16 cellular contexts compared by ENCODE assay signal in genomic region chr19:34368338-34368737, GRCh38. TPM values are rescaled to one million over a fixed set of nuclear protein-coding genes. Genes with fewer than 3 reads are reported as not detected.
DNase-seq lines count a peak whose midpoint lies in the region; ATAC-seq and TF ChIP-seq lines count a peak whose summit lies in the region.
"Had no signal": no experiment of that assay in that cellular context is flagged by ENCODE, and none has a peak within 500 bp of the region (broad histone marks: within the 10 kb centered on the region; RNA-seq: fewer than 3 reads in every experiment).

No MANE protein-coding gene starts in this region.

- peak overlapping the region; percentile 22 for H3K4me3 Mint-ChIP-seq in activated CD8-positive, alpha-beta memory T cell treated with anti-CD3 and anti-CD28 coated beads, Interleukin-2, amount 10 ng/mL, durations not matched to agents 7 days and 5 days
- peak overlapping the region; percentile 38 for H3K4me3 Mint-ChIP-seq in activated B cell treated with CpG ODN at 0.5 μM for 24 hours
- peak overlapping the region; percentile 77 to 79 (median 78) for H3K4me3 Mint-ChIP-seq in nephron

- POLR2A ChIA-PET in activated B cell treated with CpG ODN at 0.5 μM for 24 hours (lab: Charles Lee), result no interaction called here

- H3K27ac ChIP-seq in C4-2B, result peak overlapping the region; percentile 98
- H3K27ac ChIP-seq: ovary, thyroid gland had no signal

- H3K27me3 Mint-ChIP-seq in activated CD8-positive, alpha-beta memory T cell treated with anti-CD3 and anti-CD28 coated beads, Interleukin-2, amount 10 ng/mL, durations not matched to agents 7 days and 5 days, result no peaks in the 10 kb centered on the region
- H3K27me3 Mint-ChIP-seq in activated B cell treated with CpG ODN at 0.5 μM for 24 hours (no peaks in the 10 kb centered on the region), nephron (ENCODE audit: low read depth) (peaks cover 5% of the 10 kb centered on the region)
- H3K27me3 Mint-ChIP-seq: stimulated activated naive B cell treated with anti-CD40 and anti-IgM and Interleukin-4, amounts not matched to agents 10 μg/mL and 1 μg/mL and 100 μg/mL, for 72 hours had no signal

- ATAC-seq in activated CD8-positive, alpha-beta memory T cell treated with anti-CD3 and anti-CD28 coated beads, Interleukin-2, amount 10 ng/mL, durations not matched to agents 7 days and 5 days, result no peak
- ATAC-seq in activated B cell treated with CpG ODN at 0.5 μM for 24 hours (ENCODE audit: low read depth), result no peak
- ATAC-seq in HG03432 (IDR thresholded peaks at IDR 0.05; ENCODE audit: unreplicated experiment), result no peak
- ATAC-seq: stimulated activated naive B cell treated with anti-CD40 and anti-IgM and Interleukin-4, amounts not matched to agents 10 μg/mL and 1 μg/mL and 100 μg/mL, for 72 hours had no signal

- H3K4me1 Mint-ChIP-seq in activated CD8-positive, alpha-beta memory T cell treated with anti-CD3 and anti-CD28 coated beads, Interleukin-2, amount 10 ng/mL, durations not matched to agents 7 days and 5 days, result peaks cover 65% of the 10 kb centered on the region
- peaks cover 23% of the 10 kb centered on the region for H3K4me1 Mint-ChIP-seq in activated B cell treated with CpG ODN at 0.5 μM for 24 hours
- H3K4me1 Mint-ChIP-seq in nephron, result peaks cover 29% of the 10 kb centered on the region

- H3K27ac Mint-ChIP-seq in activated CD8-positive, alpha-beta memory T cell treated with anti-CD3 and anti-CD28 coated beads, Interleukin-2, amount 10 ng/mL, durations not matched to agents 7 days and 5 days, result no peak overlapping the region
- no peak overlapping the region for H3K27ac Mint-ChIP-seq in activated B cell treated with CpG ODN at 0.5 μM for 24 hours
- H3K27ac Mint-ChIP-seq in nephron, result peak overlapping the region; percentile 44 to 74 (median 56)
- H3K27ac Mint-ChIP-seq: stimulated activated naive B cell treated with anti-CD40 and anti-IgM and Interleukin-4, amounts not matched to agents 10 μg/mL and 1 μg/mL and 100 μg/mL, for 72 hours had no signal

- TF ChIP-seq CTCF in C4-2B (conservative IDR thresholded peaks at IDR 0.05) (no peak), activated B cell treated with CpG ODN at 0.5 μM for 24 hours (IDR thresholded peaks at IDR 0.05) (no peak), nephron (IDR thresholded peaks at IDR 0.05; ENCODE audit: unreplicated experiment in 3 of 3) (no peak)

- CTCF ChIA-PET in activated CD8-positive, alpha-beta memory T cell treated with anti-CD3 and anti-CD28 coated beads, Interleukin-2, amount 10 ng/mL, durations not matched to agents 7 days and 5 days (lab: Charles Lee), result interaction anchor here (0.7 kb wide), 1 partner anchor 9 kb away, joined by 3 read pairs; no protein-coding TSS in a partner anchor
- CTCF ChIA-PET in activated B cell treated with CpG ODN at 0.5 μM for 24 hours (lab: Charles Lee), result no interaction called here

- H3K9me3 Mint-ChIP-seq in activated CD8-positive, alpha-beta memory T cell treated with anti-CD3 and anti-CD28 coated beads, Interleukin-2, amount 10 ng/mL, durations not matched to agents 7 days and 5 days (ENCODE audit: low read depth), result no peaks in the 10 kb centered on the region
- H3K9me3 Mint-ChIP-seq in activated B cell treated with CpG ODN at 0.5 μM for 24 hours (no peaks in the 10 kb centered on the region), nephron (no peaks in the 10 kb centered on the region)
- H3K9me3 Mint-ChIP-seq: stimulated activated naive B cell treated with anti-CD40 and anti-IgM and Interleukin-4, amounts not matched to agents 10 μg/mL and 1 μg/mL and 100 μg/mL, for 72 hours had no signal

- intact Hi-C loops in activated B cell treated with CpG ODN at 0.5 μM for 24 hours (cut with micrococcal nuclease), result loop anchor here (10.0 kb wide), 1 partner anchor 994 kb away; the partner anchor contains the start of gene CEBPG
- intact Hi-C loops in posterior cingulate gyrus (cut with DNase I), result loop anchor here (10.0 kb wide), 1 partner anchor 56 kb away; the partner anchor contains the start of gene UBA2

- DNase-seq in activated CD8-positive, alpha-beta memory T cell treated with anti-CD3 and anti-CD28 coated beads, Interleukin-2, amount 10 ng/mL, durations not matched to agents 7 days and 5 days, result no peak
- no peak for DNase-seq in activated CD8-positive, alpha-beta memory T cell treated with anti-CD3 and anti-CD28 coated beads for 24 hours
- no peak for DNase-seq in activated B cell treated with CpG ODN at 0.5 μM for 24 hours
- no peak for DNase-seq in AG20443 (ENCODE audit: low spot score)
- DNase-seq in posterior cingulate gyrus, result no peak
- DNase-seq: activated gamma-delta T cell treated with Interleukin-2 at 50 U/mL for 16 hours; cerebellar nuclear complex; DND-41; Karpas-422; NCI-H1105; ovary; stimulated activated naive B cell treated with anti-CD40 and anti-IgM and Interleukin-4, amounts not matched to agents 10 μg/mL and 1 μg/mL and 100 μg/mL, for 72 hours; thyroid gland had no signal

- H3K36me3 Mint-ChIP-seq in activated CD8-positive, alpha-beta memory T cell treated with anti-CD3 and anti-CD28 coated beads, Interleukin-2, amount 10 ng/mL, durations not matched to agents 7 days and 5 days, result peaks cover 58% of the 10 kb centered on the region
- peaks cover 44% of the 10 kb centered on the region for H3K36me3 Mint-ChIP-seq in activated B cell treated with CpG ODN at 0.5 μM for 24 hours (ENCODE audit: low read depth)
- peaks cover 40% of the 10 kb centered on the region for H3K36me3 Mint-ChIP-seq in nephron (ENCODE audit: low read depth)

RNA-seq across cellular contexts. Expression of gene GPI, which starts 3.3 kb away (rescaled TPM):
- total RNA-seq in activated CD8-positive, alpha-beta memory T cell treated with anti-CD3 and anti-CD28 coated beads, Interleukin-2, amount 10 ng/mL, durations not matched to agents 7 days and 5 days, result 100 to 1,000 TPM; 501 to 600 TPM
- total RNA-seq in activated B cell treated with CpG ODN at 0.5 μM for 24 hours, result 144 and 151 TPM in 2 replicates

RNA-seq across cellular contexts. Expression of gene PDCD2L, which starts 35.9 kb away (rescaled TPM):
- total RNA-seq in activated CD8-positive, alpha-beta memory T cell treated with anti-CD3 and anti-CD28 coated beads, Interleukin-2, amount 10 ng/mL, durations not matched to agents 7 days and 5 days, result 10 to 100 TPM; 11.2 to 19.6 TPM
- 13.4 and 18.6 TPM in 2 replicates for total RNA-seq in activated B cell treated with CpG ODN at 0.5 μM for 24 hours

RNA-seq across cellular contexts. Expression of gene UBA2, which starts 59.8 kb away (rescaled TPM):
- total RNA-seq in activated CD8-positive, alpha-beta memory T cell treated with anti-CD3 and anti-CD28 coated beads, Interleukin-2, amount 10 ng/mL, durations not matched to agents 7 days and 5 days, result 100 to 1,000 TPM; 123 to 139 TPM
- 85.3 and 85.9 TPM in 2 replicates for total RNA-seq in activated B cell treated with CpG ODN at 0.5 μM for 24 hours

Comparison
In these comparisons a context has a peak if more than half of its experiments do, and no peak if none do; other contexts are left out.
1. H3K27ac Mint-ChIP-seq: peak in nephron (3 of 3); none in activated CD8-positive, alpha-beta memory T cell treated with anti-CD3 and anti-CD28 coated beads, Interleukin-2, amount 10 ng/mL, durations not matched to agents 7 days and 5 days (single experiment) and activated B cell treated with CpG ODN at 0.5 μM for 24 hours (single experiment).
2. H3K4me3 Mint-ChIP-seq: peak in every context shown above with its lines; median percentile 78 in nephron; 38 in activated B cell treated with CpG ODN at 0.5 μM for 24 hours; 22 in activated CD8-positive, alpha-beta memory T cell treated with anti-CD3 and anti-CD28 coated beads, Interleukin-2, amount 10 ng/mL, durations not matched to agents 7 days and 5 days.